23 cellular contexts compared by ENCODE assay signal in the genomic region with DNA sequence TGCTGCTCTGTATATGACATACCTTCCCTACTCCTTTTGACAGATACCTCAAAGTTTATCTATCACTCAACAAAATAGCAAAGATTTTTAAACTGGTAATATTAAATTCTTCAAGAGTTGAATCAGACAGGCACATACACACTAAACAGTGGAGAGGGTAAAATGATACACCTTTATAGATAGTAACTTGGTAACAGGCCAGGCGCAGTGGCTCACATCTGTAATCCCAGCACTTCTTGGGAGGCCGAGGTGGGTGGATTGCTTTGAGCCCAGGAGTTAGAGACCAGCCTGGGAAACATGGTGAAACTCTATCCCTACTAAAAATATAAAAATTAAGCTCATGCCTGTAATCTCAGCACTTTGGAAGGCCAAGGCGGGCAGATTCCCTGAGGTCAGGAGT.
"Had no signal": no experiment of that assay in that cellular context is flagged by ENCODE, and none has a peak within 500 bp of the region (broad histone marks: within the 10 kb centered on the region; RNA-seq: fewer than 3 reads in every experiment).

No MANE protein-coding gene starts in this region.

- H3K4me3 ChIP-seq: esophagus muscularis mucosa, heart right ventricle, ovary, right atrium auricular region, vagina had no signal

- DNase-seq: activated CD4-positive, alpha-beta T cell treated with anti-CD3 and anti-CD28 coated beads for 36 hours; activated CD4-positive, CD25-positive, alpha-beta regulatory T cell; activated CD8-positive, alpha-beta memory T cell treated with anti-CD3 and anti-CD28 coated beads, Interleukin-2, amount 10 ng/mL, durations not matched to agents 7 days and 5 days; activated CD8-positive, alpha-beta T cell treated with anti-CD3 and anti-CD28 coated beads, Interleukin-2, amount 10 ng/mL, durations not matched to agents 7 days and 5 days; activated effector memory CD4-positive, alpha-beta T cell treated with Interleukin-2 at 50 U/mL for 16 hours; activated naive CD4-positive, alpha-beta T cell treated with anti-CD3 and anti-CD28 coated beads, Interleukin-2, amount 10 ng/mL, durations not matched to agents 7 days and 5 days; amygdala; central memory CD4-positive, alpha-beta T cell; foreskin keratinocyte; heart right ventricle; midbrain; naive thymus-derived CD4-positive, alpha-beta T cell; ovary; stimulated activated CD4-positive, alpha-beta T cell treated with anti-CD3 and anti-CD28 coated beads, Interleukin-15, amount 100 ng/mL, for 24 hours; stimulated activated CD4-positive, alpha-beta T cell treated with anti-CD3 and anti-CD28 coated beads, Interleukin-2, amount 100 ng/mL, for 24 hours; stimulated activated naive CD8-positive, alpha-beta T cell treated with anti-CD3 and anti-CD28 coated beads, Interleukin-15, amount 100 ng/mL, for 72 hours; substantia nigra; T-cell had no signal

- H3K27me3 Mint-ChIP-seq: activated CD4-positive, alpha-beta T cell treated with anti-CD3 and anti-CD28 coated beads for 36 hours; activated CD8-positive, alpha-beta memory T cell treated with anti-CD3 and anti-CD28 coated beads, Interleukin-2, amount 10 ng/mL, durations not matched to agents 7 days and 5 days; activated naive CD4-positive, alpha-beta T cell treated with anti-CD3 and anti-CD28 coated beads, Interleukin-2, amount 10 ng/mL, durations not matched to agents 7 days and 5 days; naive thymus-derived CD4-positive, alpha-beta T cell; stimulated activated naive CD8-positive, alpha-beta T cell treated with anti-CD3 and anti-CD28 coated beads, Interleukin-15, amount 100 ng/mL, for 72 hours; T-cell; type B pancreatic cell had no signal

- ATAC-seq: activated CD4-positive, alpha-beta T cell treated with anti-CD3 and anti-CD28 coated beads for 36 hours; activated CD8-positive, alpha-beta memory T cell treated with anti-CD3 and anti-CD28 coated beads, Interleukin-2, amount 10 ng/mL, durations not matched to agents 7 days and 5 days; activated CD8-positive, alpha-beta T cell treated with anti-CD3 and anti-CD28 coated beads, Interleukin-2, amount 10 ng/mL, durations not matched to agents 7 days and 5 days; foreskin keratinocyte; heart right ventricle; naive thymus-derived CD4-positive, alpha-beta T cell; stimulated activated naive CD8-positive, alpha-beta T cell treated with anti-CD3 and anti-CD28 coated beads, Interleukin-15, amount 100 ng/mL, for 72 hours; T-cell had no signal

- H3K27me3 ChIP-seq: esophagus muscularis mucosa, foreskin keratinocyte, heart right ventricle, ovary, right atrium auricular region, vagina had no signal

- H3K27ac ChIP-seq: esophagus muscularis mucosa, foreskin keratinocyte, heart right ventricle, ovary, right atrium auricular region, vagina had no signal

- H3K9me3 Mint-ChIP-seq: activated naive CD4-positive, alpha-beta T cell treated with anti-CD3 and anti-CD28 coated beads, Interleukin-2, amount 10 ng/mL, durations not matched to agents 7 days and 5 days; naive thymus-derived CD4-positive, alpha-beta T cell; stimulated activated naive CD8-positive, alpha-beta T cell treated with anti-CD3 and anti-CD28 coated beads, Interleukin-15, amount 100 ng/mL, for 72 hours; T-cell; T-helper 2 cell treated with Interferon-gamma antibody and Interleukin-4, amounts not matched to agents 5 μg/mL and 100 μg/mL, for 36 hours; type B pancreatic cell had no signal

- H3K4me3 Mint-ChIP-seq: activated CD4-positive, alpha-beta T cell treated with anti-CD3 and anti-CD28 coated beads for 36 hours; activated CD8-positive, alpha-beta memory T cell treated with anti-CD3 and anti-CD28 coated beads, Interleukin-2, amount 10 ng/mL, durations not matched to agents 7 days and 5 days; activated CD8-positive, alpha-beta T cell treated with anti-CD3 and anti-CD28 coated beads, Interleukin-2, amount 10 ng/mL, durations not matched to agents 7 days and 5 days; activated naive CD4-positive, alpha-beta T cell treated with anti-CD3 and anti-CD28 coated beads, Interleukin-2, amount 10 ng/mL, durations not matched to agents 7 days and 5 days; naive thymus-derived CD4-positive, alpha-beta T cell; stimulated activated naive CD8-positive, alpha-beta T cell treated with anti-CD3 and anti-CD28 coated beads, Interleukin-15, amount 100 ng/mL, for 72 hours; T-cell; T-helper 2 cell treated with Interferon-gamma antibody and Interleukin-4, amounts not matched to agents 5 μg/mL and 100 μg/mL, for 36 hours; type B pancreatic cell had no signal

- H3K36me3 ChIP-seq: ovary, right atrium auricular region, vagina had no signal

- H3K9me3 ChIP-seq: esophagus muscularis mucosa, heart right ventricle, ovary, right atrium auricular region, vagina had no signal

- H3K27ac Mint-ChIP-seq: activated CD4-positive, alpha-beta T cell treated with anti-CD3 and anti-CD28 coated beads for 36 hours; activated CD8-positive, alpha-beta memory T cell treated with anti-CD3 and anti-CD28 coated beads, Interleukin-2, amount 10 ng/mL, durations not matched to agents 7 days and 5 days; activated CD8-positive, alpha-beta T cell treated with anti-CD3 and anti-CD28 coated beads, Interleukin-2, amount 10 ng/mL, durations not matched to agents 7 days and 5 days; activated naive CD4-positive, alpha-beta T cell treated with anti-CD3 and anti-CD28 coated beads, Interleukin-2, amount 10 ng/mL, durations not matched to agents 7 days and 5 days; stimulated activated naive CD8-positive, alpha-beta T cell treated with anti-CD3 and anti-CD28 coated beads, Interleukin-15, amount 100 ng/mL, for 72 hours; T-helper 2 cell treated with Interferon-gamma antibody and Interleukin-4, amounts not matched to agents 5 μg/mL and 100 μg/mL, for 36 hours; type B pancreatic cell had no signal
